Comparison of ENCODE assay signal across 22 cellular contexts in genomic region chr15:42744200-42744599, GRCh38. TPM values are rescaled to one million over a fixed set of nuclear protein-coding genes. Genes with fewer than 3 reads are reported as not detected.
DNase-seq lines count a peak whose midpoint lies in the region; ATAC-seq, FAIRE-seq and TF ChIP-seq lines count a peak whose summit lies in the region.
"Had no signal": no experiment of that assay in that cellular context is flagged by ENCODE, and none has a peak within 500 bp of the region (broad histone marks: within the 10 kb centered on the region; RNA-seq: fewer than 3 reads in every experiment).

No MANE protein-coding gene starts in this region.

- no peak overlapping the region for H2AFZ ChIP-seq in osteoblast (ENCODE audit: low read length)

- peaks cover 12% of the 10 kb centered on the region for H3K36me3 Mint-ChIP-seq in nephron (ENCODE audit: low read depth)

- H3K4me2 ChIP-seq in osteoblast (ENCODE audit: insufficient read depth, low read length): no peak overlapping the region
- H3K4me2 ChIP-seq: A549; BLaER1 treated with 17β-estradiol and CSF1 and Interleukin-3, amounts not matched to agents 10 nM and 100 nM had no signal

- ATAC-seq in left lobe of liver (peak; percentile 80), GM21381 (IDR thresholded peaks at IDR 0.05; ENCODE audit: unreplicated experiment) (no peak)
- ATAC-seq: A549; CD8-positive, alpha-beta T cell had no signal

- H3K9me3 Mint-ChIP-seq in nephron: no peaks in the 10 kb centered on the region
- H3K9me3 Mint-ChIP-seq: CD4-positive, alpha-beta T cell; CD8-positive, alpha-beta T cell had no signal

- peak; percentile 62 for FAIRE-seq in H54 (lab: Jason Lieb, UNC)
- FAIRE-seq: A549, D721Med, GM12891, GM19239 had no signal

- H3K4me1 ChIP-seq in osteoblast (ENCODE audit: insufficient read depth, low read length): no peaks in the 10 kb centered on the region
- H3K4me1 ChIP-seq: A549, Caco-2 had no signal

- no peak overlapping the region for H3K4me3 Mint-ChIP-seq in nephron
- H3K4me3 Mint-ChIP-seq: B cell; CD4-positive, alpha-beta T cell; CD8-positive, alpha-beta T cell had no signal

- no peaks in the 10 kb centered on the region for H3K27me3 Mint-ChIP-seq in nephron (ENCODE audit: low read depth)
- H3K27me3 Mint-ChIP-seq: B cell; CD4-positive, alpha-beta T cell had no signal

- H3K4me3 ChIP-seq in osteoblast (ENCODE audit: insufficient read depth, low read length): no peak overlapping the region
- H3K4me3 ChIP-seq: A549; BLaER1 treated with 17β-estradiol and CSF1 and Interleukin-3, amounts not matched to agents 10 nM and 100 nM had no signal

- H3K27ac Mint-ChIP-seq in nephron: peak overlapping the region in 2 of 3 experiments; percentile 56 to 94
- H3K27ac Mint-ChIP-seq: B cell; CD4-positive, alpha-beta T cell; CD8-positive, alpha-beta T cell had no signal

- TF ChIP-seq CTCF in nephron (IDR thresholded peaks at IDR 0.05; ENCODE audit: unreplicated experiment in 3 of 3) (no peak), osteoblast (IDR thresholded peaks at IDR 0.05; ENCODE audit: extremely low read depth, low read depth, low read length) (no peak)

- peak; percentile 17 for DNase-seq in NCI-H2171 treated with DMSO at 0.1 percent for 48 hours (lab: John Stamatoyannopoulos, UW)
- no peak for DNase-seq in NCI-H2171 (lab: John Stamatoyannopoulos, UW)
- no peak for DNase-seq in H54 (ENCODE audit: insufficient read length, low spot score)
- no peak for DNase-seq in left lobe of liver (ENCODE audit: low spot score)
- DNase-seq in osteoblast (ENCODE audit: insufficient read length, low spot score, missing footprints): no peak
- DNase-seq: AML-193; Caco-2; Calu3; CD4-positive, alpha-beta T cell; CD8-positive, alpha-beta T cell; DMS79 treated with DMSO at 0.1 percent for 48 hours; GF-D8 had no signal

- H3K79me2 ChIP-seq in osteoblast (ENCODE audit: insufficient read depth, low read length): no peaks in the 10 kb centered on the region

- H4K20me1 ChIP-seq in osteoblast (ENCODE audit: insufficient read depth, low read length): no peaks in the 10 kb centered on the region
- H4K20me1 ChIP-seq: BLaER1 treated with 17β-estradiol and CSF1 and Interleukin-3, amounts not matched to agents 10 nM and 100 nM had no signal

- no peak overlapping the region for H3K27ac ChIP-seq in osteoblast (ENCODE audit: low read depth, low read length)
- H3K27ac ChIP-seq: 22Rv1; A549; BLaER1 treated with 17β-estradiol and CSF1 and Interleukin-3, amounts not matched to agents 10 nM and 100 nM; C4-2B had no signal

- H3K9me3 ChIP-seq in osteoblast (ENCODE audit: low read depth, low read length): no peaks in the 10 kb centered on the region
- H3K9me3 ChIP-seq: A549, Caco-2 had no signal

- TF ChIP-seq POLR2A in H54 (IDR thresholded peaks at IDR 0.05; ENCODE audit: low read depth, low read length): no peak

- no peaks in the 10 kb centered on the region for H3K36me3 ChIP-seq in osteoblast (ENCODE audit: insufficient read depth, low read length)

- no peaks in the 10 kb centered on the region for H3K27me3 ChIP-seq in osteoblast (ENCODE audit: insufficient read depth, low read length)
- H3K27me3 ChIP-seq: BLaER1 treated with 17β-estradiol and CSF1 and Interleukin-3, amounts not matched to agents 10 nM and 100 nM had no signal

- peaks cover 46% of the 10 kb centered on the region for H3K4me1 Mint-ChIP-seq in nephron
- H3K4me1 Mint-ChIP-seq: B cell had no signal

RNA-seq across cellular contexts. Expression of gene CDAN1, which starts 7.3 kb away (rescaled TPM):
- total RNA-seq in left lobe of liver (10.1 TPM), osteoblast (7.6 and 9.7 TPM in 2 replicates)
